In genomic region chrX:107777536-107777832, GRCh38 we compare ENCODE assay signal across 8 cellular contexts. TPM values are rescaled to one million over a fixed set of nuclear protein-coding genes. Genes with fewer than 3 reads are reported as not detected.
DNase-seq lines count a peak whose midpoint lies in the region; TF ChIP-seq lines count a peak whose summit lies in the region.

TSS of gene NCBP2L (plus strand) at chrX:107777733. CDS start at chrX:107794221, 16,488 bp downstream.

- H3K4me1 ChIP-seq in ascending aorta (no peaks in the 10 kb centered on the region), thymus (ENCODE audit: control insufficient read depth, insufficient read depth, low read length) (no peaks in the 10 kb centered on the region)

- TF ChIP-seq CTCF in ascending aorta (IDR thresholded peaks at IDR 0.05) = no peak
- TF ChIP-seq CTCF in kidney epithelial cell (IDR thresholded peaks at IDR 0.05; ENCODE audit: insufficient read depth, low read length, poor library complexity, severe bottlenecking) = no peak

- H3K9me3 ChIP-seq in ascending aorta (no peaks in the 10 kb centered on the region), thymus (ENCODE audit: control insufficient read depth) (no peaks in the 10 kb centered on the region)

- H3K27ac Mint-ChIP-seq in activated T-cell treated with anti-CD3 and anti-CD28 coated beads, Interleukin-2, amount 50 U/mL, for 24 hours = peak within 1 kb of the TSS; percentile 53

- H3K4me1 Mint-ChIP-seq in activated T-cell treated with anti-CD3 and anti-CD28 coated beads, Interleukin-2, amount 50 U/mL, for 24 hours (ENCODE audit: low read depth) = peaks cover 15% of the 10 kb centered on the region

- intact Hi-C loops in ascending aorta (cut with DNase I) = loop anchor here (1.0 to 5.0 kb wide), 5 partner anchors 45 to 118 kb away; partner anchors contain the start of gene MID2

- H3K36me3 ChIP-seq in ascending aorta (no peaks in the 10 kb centered on the region), kidney epithelial cell (ENCODE audit: control insufficient read depth, insufficient read depth, low read length) (no peaks in the 10 kb centered on the region), thymus (ENCODE audit: control insufficient read depth, insufficient read depth) (no peaks in the 10 kb centered on the region)

- WGBS in thymus = 87% methylated on average over 6 of the region's 6 CpGs

- H3K4me3 Mint-ChIP-seq in activated T-cell treated with anti-CD3 and anti-CD28 coated beads, Interleukin-2, amount 50 U/mL, for 24 hours = peak within 1 kb of the TSS; percentile 82

- no peaks in the 10 kb centered on the region for H3K36me3 Mint-ChIP-seq in activated T-cell treated with anti-CD3 and anti-CD28 coated beads, Interleukin-2, amount 50 U/mL, for 24 hours (ENCODE audit: low read depth)

- no peaks in the 10 kb centered on the region for H3K27me3 ChIP-seq in ascending aorta
- H3K27me3 ChIP-seq in kidney epithelial cell (ENCODE audit: control insufficient read depth, insufficient read depth, low read length) = no peaks in the 10 kb centered on the region
- no peaks in the 10 kb centered on the region for H3K27me3 ChIP-seq in thymus (ENCODE audit: control insufficient read depth, insufficient read depth)

- no peak for DNase-seq in activated T-cell treated with anti-CD3 and anti-CD28 coated beads, Interleukin-2, amount 50 U/mL, for 24 hours
- DNase-seq in activated T-cell treated with anti-CD3 and anti-CD28 coated beads, Interleukin-2, amount 50 U/mL, for 48 hours = no peak
- DNase-seq in ascending aorta (ENCODE audit: low spot score in 2 of 2) (no peak), kidney epithelial cell (ENCODE audit: low read depth) (no peak), superior temporal gyrus (ENCODE audit: extremely low spot score) (no peak), anterior cingulate cortex (lab: John Stamatoyannopoulos, UW) (no peak)
- DNase-seq in stimulated activated CD4-positive, alpha-beta T cell treated with anti-CD3 and anti-CD28 coated beads, Interleukin-12 subunit alpha, Interleukin-12 subunit beta, amount 100 ng/mL, for 4 hours = no peak

- H3K27ac ChIP-seq in ascending aorta (peak within 1 kb of the TSS; percentile 82 to 88), thymus (ENCODE audit: low read depth) (no peak within 1 kb of the TSS)

- H3K4me3 ChIP-seq in ascending aorta (peak within 1 kb of the TSS; percentile 44 to 81), kidney epithelial cell (ENCODE audit: low read depth, low read length) (peak within 1 kb of the TSS; percentile 17), thymus (ENCODE audit: low read length) (peak within 1 kb of the TSS; percentile 66)

- H3K9me3 Mint-ChIP-seq in activated T-cell treated with anti-CD3 and anti-CD28 coated beads, Interleukin-2, amount 50 U/mL, for 24 hours = no peaks in the 10 kb centered on the region

- peaks cover 25% of the 10 kb centered on the region for H3K27me3 Mint-ChIP-seq in activated T-cell treated with anti-CD3 and anti-CD28 coated beads, Interleukin-2, amount 50 U/mL, for 24 hours

RNA-seq across cellular contexts. Expression of gene NCBP2L, which starts in this region (rescaled TPM):
- total RNA-seq in ascending aorta (not detected), kidney epithelial cell (not detected in 2 replicates)
- 0.21 TPM for polyA plus RNA-seq in thymus
